Comparison of ENCODE assay signal across 8 cellular contexts in genomic region chr11:61679893-61680621, GRCh38. TPM values are rescaled to one million over a fixed set of nuclear protein-coding genes. Genes with fewer than 3 reads are reported as not detected.
DNase-seq lines count a peak whose midpoint lies in the region; ATAC-seq and TF ChIP-seq lines count a peak whose summit lies in the region.

Gene DAGLA, plus strand, starts transcription at chr11:61680391. Its CDS starts 39,765 bp downstream, at chr11:61720156.

- H3K27ac ChIP-seq in iPS DF 6.9 (ENCODE audit: low read length): no peak within 1 kb of the TSS

- peaks cover 3% of the 10 kb centered on the region; the same call in 1 of the 2 replicates for H3K4me1 ChIP-seq in iPS DF 6.9 (ENCODE audit: control insufficient read depth, insufficient read depth, low read length)

- H3K27me3 ChIP-seq in iPS DF 6.9 (ENCODE audit: control insufficient read depth, insufficient read depth, low read length): no peaks in the 10 kb centered on the region; the same call in 1 of the 2 replicates

- peaks cover 23% of the 10 kb centered on the region for H3K27me3 Mint-ChIP-seq in T-helper 2 cell treated with Interferon-gamma antibody and Interleukin-4, amounts not matched to agents 5 μg/mL and 100 μg/mL, for 36 hours (ENCODE audit: low read depth)

- H3K4me3 ChIP-seq in astrocyte of the spinal cord (ENCODE audit: low read depth, low read length): peak within 1 kb of the TSS; percentile 31
- H3K4me3 ChIP-seq in iPS DF 6.9 (ENCODE audit: low read length): peak within 1 kb of the TSS; percentile 31; the same call in 1 of the 2 replicates
- peak within 1 kb of the TSS; percentile 52 for H3K4me3 ChIP-seq in skeletal muscle cell (ENCODE audit: low read depth, low read length)

- H3K4me1 Mint-ChIP-seq in T-helper 2 cell treated with Interferon-gamma antibody and Interleukin-4, amounts not matched to agents 5 μg/mL and 100 μg/mL, for 36 hours (ENCODE audit: low read depth): peaks cover 2% of the 10 kb centered on the region

- peak; percentile 45 for DNase-seq in NCI-H2107 (lab: John Stamatoyannopoulos, UW)
- no peak for DNase-seq in NCI-H2107 treated with DMSO at 0.1 percent for 48 hours (lab: John Stamatoyannopoulos, UW; ENCODE audit: unreplicated experiment)
- DNase-seq in M059J (ENCODE audit: low read depth): peak; percentile 47
- DNase-seq in T-helper 2 cell treated with Interferon-gamma antibody and Interleukin-4, amounts not matched to agents 5 μg/mL and 100 μg/mL, for 36 hours (ENCODE audit: low spot score): peak; percentile 73
- peak; percentile 44 for DNase-seq in astrocyte of the spinal cord (ENCODE audit: low read depth, low spot score)
- no peak for DNase-seq in iPS DF 6.9 (ENCODE audit: low read depth, low spot score)
- no peak for DNase-seq in skeletal muscle cell (ENCODE audit: low read depth)

- TF ChIP-seq CTCF in astrocyte of the spinal cord (IDR thresholded peaks at IDR 0.05; ENCODE audit: low read depth, low read length): peak; percentile 79

- no peak for ATAC-seq in GM18873 (IDR thresholded peaks at IDR 0.05; ENCODE audit: low FRiP score, unreplicated experiment)

- in situ Hi-C loops in astrocyte of the spinal cord (cut with HindIII; ENCODE audit: low sequenced_read_pairs): no loop called here

- H3K9me3 Mint-ChIP-seq in T-helper 2 cell treated with Interferon-gamma antibody and Interleukin-4, amounts not matched to agents 5 μg/mL and 100 μg/mL, for 36 hours: no peaks in the 10 kb centered on the region

- WGBS in iPS DF 6.9 (ENCODE audit: insufficient coverage, insufficient read length): no CpG with 5 or more reads among the region's 84 CpGs

- H3K4me3 Mint-ChIP-seq in T-helper 2 cell treated with Interferon-gamma antibody and Interleukin-4, amounts not matched to agents 5 μg/mL and 100 μg/mL, for 36 hours: peak within 1 kb of the TSS; percentile 67

- no peaks in the 10 kb centered on the region for H3K9me3 ChIP-seq in iPS DF 6.9 (ENCODE audit: control insufficient read depth, insufficient read depth, low read length)

- H3K27ac Mint-ChIP-seq in T-helper 2 cell treated with Interferon-gamma antibody and Interleukin-4, amounts not matched to agents 5 μg/mL and 100 μg/mL, for 36 hours: no peak within 1 kb of the TSS

- H3K36me3 ChIP-seq in iPS DF 6.9 (ENCODE audit: control insufficient read depth, insufficient read depth, low read length): no peaks in the 10 kb centered on the region

- no peaks in the 10 kb centered on the region for H3K36me3 Mint-ChIP-seq in T-helper 2 cell treated with Interferon-gamma antibody and Interleukin-4, amounts not matched to agents 5 μg/mL and 100 μg/mL, for 36 hours (ENCODE audit: low read depth)

RNA-seq across cellular contexts. Expression of gene DAGLA, which starts in this region (rescaled TPM):
- total RNA-seq in M059J (2014; rRNA removed; shearing (Covaris generic)): 1.4 and 3.3 TPM in 2 replicates

Comparison
In these comparisons a context has a peak if more than half of its experiments do, and no peak if none do; other contexts are left out.
1. DNase-seq: peak in NCI-H2107 (single experiment), M059J (single experiment), T-helper 2 cell treated with Interferon-gamma antibody and Interleukin-4, amounts not matched to agents 5 μg/mL and 100 μg/mL, for 36 hours (single experiment) and astrocyte of the spinal cord (single experiment); none in NCI-H2107 treated with DMSO at 0.1 percent for 48 hours (single experiment), iPS DF 6.9 (single experiment) and skeletal muscle cell (single experiment).
2. Peak in every context shown above with its lines, with median percentiles within 50 percentile points of each other: H3K4me3 ChIP-seq.